Comparison of ENCODE assay signal across 9 cellular contexts in genomic region chr2:11160731-11161455, GRCh38.
DNase-seq lines count a peak whose midpoint lies in the region; ATAC-seq and TF ChIP-seq lines count a peak whose summit lies in the region.
"Had no signal": no experiment of that assay in that cellular context is flagged by ENCODE, and none has a peak within 500 bp of the region (broad histone marks: within the 10 kb centered on the region; RNA-seq: fewer than 3 reads in every experiment).

No MANE protein-coding gene starts in this region.

- peaks cover 26 to 32% of the 10 kb centered on the region in 2 donors for H3K4me1 Mint-ChIP-seq in effector memory CD8-positive, alpha-beta T cell (ENCODE audit: low read depth in 2 of 2)

- TF ChIP-seq CTCF in GM10266 (IDR thresholded peaks at IDR 0.05; ENCODE audit: control insufficient read depth, insufficient read depth, low read depth, missing control alignments), result no peak

- ATAC-seq in GM19438 (IDR thresholded peaks at IDR 0.05; ENCODE audit: low read depth, unreplicated experiment), result peak; percentile 76
- ATAC-seq in HG03196 (IDR thresholded peaks at IDR 0.05; ENCODE audit: unreplicated experiment), result peak; percentile 49
- peak; percentile 66 for ATAC-seq in effector memory CD8-positive, alpha-beta T cell (replicated peaks)

- H3K9me3 Mint-ChIP-seq in effector memory CD8-positive, alpha-beta T cell, result no peaks in the 10 kb centered on the region

- no peaks in the 10 kb centered on the region for H3K27me3 Mint-ChIP-seq in effector memory CD8-positive, alpha-beta T cell

- H3K4me3 Mint-ChIP-seq in effector memory CD8-positive, alpha-beta T cell, result peak overlapping the region; percentile 63 to 66

- peaks cover 19% of the 10 kb centered on the region for H3K36me3 Mint-ChIP-seq in effector memory CD8-positive, alpha-beta T cell (ENCODE audit: insufficient read depth)

- DNase-seq in GM10266 (ENCODE audit: extremely low spot score) (peak; percentile 77), NCI-H2196 (lab: John Stamatoyannopoulos, UW; ENCODE audit: unreplicated experiment) (no peak), NCI-H187 (lab: John Stamatoyannopoulos, UW) (no peak), cerebellar nuclear complex (lab: John Stamatoyannopoulos, UW) (no peak), NCI-H526 (lab: John Stamatoyannopoulos, UW) (no peak)
- DNase-seq in effector memory CD8-positive, alpha-beta T cell, result no peak
- DNase-seq: thyroid gland had no signal

- peak overlapping the region; percentile 78 to 92 for H3K27ac Mint-ChIP-seq in effector memory CD8-positive, alpha-beta T cell
